Comparison of ENCODE assay signal across 8 cellular contexts in the genomic region with DNA sequence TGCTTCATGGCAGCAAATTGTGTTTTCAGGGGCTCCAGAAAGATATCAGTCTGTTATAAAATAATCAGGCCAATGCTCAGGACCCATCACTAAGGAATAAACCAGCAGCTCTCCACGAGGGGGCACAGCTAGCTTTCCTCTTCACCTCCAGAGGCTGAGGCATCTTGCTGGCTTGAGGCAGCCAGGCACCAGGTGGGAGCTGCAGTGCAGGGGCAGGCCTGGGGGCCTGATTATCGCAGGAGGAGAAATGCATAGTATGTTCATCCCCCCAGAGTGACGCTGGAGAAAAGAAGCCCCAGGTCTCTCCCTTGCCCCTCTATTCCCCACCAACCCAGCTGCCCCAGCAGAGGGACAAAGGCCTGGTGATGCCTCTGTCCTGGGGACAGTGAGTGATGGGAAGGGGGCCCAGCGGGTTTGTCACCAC.
DNase-seq lines count a peak whose midpoint lies in the region; ATAC-seq and TF ChIP-seq lines count a peak whose summit lies in the region.

No MANE protein-coding gene starts in this region.

- in situ Hi-C loops in KBM-7 (cut with MboI; ENCODE audit: low pct_unique_long_range_greater_than_20kb, low sequenced_read_pairs): no loop called here

- 26 to 29% (median 27%) methylated on average over 4 of the region's 4 CpGs for whole genome bisulfite sequencing in ovary, 3 donors

- H3K27ac ChIP-seq in ovary: no peak overlapping the region

- ATAC-seq in HG03342 (IDR thresholded peaks at IDR 0.05; ENCODE audit: unreplicated experiment) (no peak), GM19324 (IDR thresholded peaks at IDR 0.05; ENCODE audit: low FRiP score, unreplicated experiment) (no peak)

- TF ChIP-seq EP300 in ovary (IDR thresholded peaks at IDR 0.05): no peak

- H3K4me3 ChIP-seq in ovary: no peak overlapping the region

- no peaks in the 10 kb centered on the region for H3K9me3 ChIP-seq in ovary

- no peaks in the 10 kb centered on the region for H3K4me1 ChIP-seq in ovary (ENCODE audit: insufficient read depth)

- TF ChIP-seq CTCF in ovary (IDR thresholded peaks at IDR 0.05): peak; percentile 11 to 43 (median 39)

- no peaks in the 10 kb centered on the region for H3K27me3 ChIP-seq in ovary

- no peaks in the 10 kb centered on the region for H3K36me3 ChIP-seq in ovary

- intact Hi-C loops in ovary (cut with DNase I): no loop called here

- peak; percentile 50 for DNase-seq in DMS153 (lab: John Stamatoyannopoulos, UW)
- DNase-seq in KBM-7: peak; percentile 57
- DNase-seq in SW 1271 (lab: John Stamatoyannopoulos, UW): peak; percentile 26 to 65
- DNase-seq in foreskin melanocyte: peak; percentile 18
- peak; percentile 66 to 78 (median 71) for DNase-seq in ovary
- no peak for DNase-seq in activated gamma-delta T cell (lab: John Stamatoyannopoulos, UW)

- TF ChIP-seq POLR2A in ovary (IDR thresholded peaks at IDR 0.05): no peak
